Comparison of ENCODE assay signal across 2 cellular contexts in genomic region chr2:120470041-120470716, GRCh38.
A peak's percentile ranks its signal among the peaks of the same experiment; 100 is the strongest.
TF ChIP-seq lines count a peak whose summit lies in the region.

No MANE protein-coding gene starts in this region.

TF ChIP-seq in A549, 52 proteins besides CTCF, POLR2A, EP300 and RAD21 (continued from another document):
- TF ChIP-seq E2F6 (IDR thresholded peaks at IDR 0.05; ENCODE audit: borderline replicate concordance, low read depth) (no peak), HOXB5 (CRISPR knock-in tag; IDR thresholded peaks at IDR 0.05) (0 out of 2 replicates have a peak, but pooled peaks have one; percentile 28), GATA3 (IDR thresholded peaks at IDR 0.05; ENCODE audit: borderline replicate concordance) (peak; percentile 54; the same call in 1 of the 2 replicates), ZC3H11A (IDR thresholded peaks at IDR 0.05) (no peak)

TF ChIP-seq in HepG2, 621 proteins besides CTCF, POLR2A, EP300 and RAD21 (continued from another document and continues in another):
- TF ChIP-seq TRIM22 (IDR thresholded peaks at IDR 0.05) (no peak), TEAD3 (CRISPR knock-in tag; optimal IDR thresholded peaks at IDR 0.05; ENCODE audit: borderline replicate concordance) (peak; percentile 93), GZF1 (CRISPR knock-in tag; IDR thresholded peaks at IDR 0.05) (no peak), ZBTB20 (CRISPR knock-in tag; IDR thresholded peaks at IDR 0.05; ENCODE audit: borderline replicate concordance, low read depth) (peak; percentile 52; the same call in 1 of the 2 replicates), HMGXB3 (CRISPR knock-in tag; IDR thresholded peaks at IDR 0.05; ENCODE audit: borderline replicate concordance) (no peak), SP4 (CRISPR knock-in tag; IDR thresholded peaks at IDR 0.05) (no peak), ZNF589 (CRISPR knock-in tag; conservative IDR thresholded peaks at IDR 0.05) (0 out of 2 replicates have a peak, but pooled peaks have one; percentile 43), ZNF513 (CRISPR knock-in tag; conservative IDR thresholded peaks at IDR 0.05) (no peak), PRDM15 (CRISPR knock-in tag; IDR thresholded peaks at IDR 0.05) (peak; percentile 55; the same call in 1 of the 2 replicates), CEBPB (IDR thresholded peaks at IDR 0.05; ENCODE audit: borderline replicate concordance, low read depth, low read length) (peak; percentile 99), ZNF430 (CRISPR knock-in tag; IDR thresholded peaks at IDR 0.05) (0 out of 2 replicates have a peak, but pooled peaks have one; percentile 56), ARID4A (CRISPR knock-in tag; IDR thresholded peaks at IDR 0.05; ENCODE audit: borderline replicate concordance) (peak; percentile 16; the same call in 1 of the 2 replicates), ZNF567 (CRISPR knock-in tag; IDR thresholded peaks at IDR 0.05; ENCODE audit: borderline replicate concordance) (0 out of 2 replicates have a peak, but pooled peaks have one; percentile 24), ZHX2 (IDR thresholded peaks at IDR 0.05; ENCODE audit: low read depth) (0 out of 2 replicates have a peak, but pooled peaks have one; percentile 36), ZHX2 (CRISPR knock-in tag; IDR thresholded peaks at IDR 0.05; ENCODE audit: borderline replicate concordance) (no peak), BATF2 (CRISPR knock-in tag; IDR thresholded peaks at IDR 0.05) (no peak), ZSCAN30 (CRISPR knock-in tag; IDR thresholded peaks at IDR 0.05) (no peak), ZNF503 (CRISPR knock-in tag; IDR thresholded peaks at IDR 0.05) (peak; percentile 36; the same call in 1 of the 2 replicates), ATF7-NPFF (CRISPR knock-in tag; IDR thresholded peaks at IDR 0.05; ENCODE audit: low read depth) (no peak), ZNF256 (CRISPR knock-in tag; conservative IDR thresholded peaks at IDR 0.05) (no peak), HOXA3 (CRISPR knock-in tag; IDR thresholded peaks at IDR 0.05) (peak; percentile 80), ZNF24 (IDR thresholded peaks at IDR 0.05) (peak; percentile 94), ZNF543 (CRISPR knock-in tag; IDR thresholded peaks at IDR 0.05) (peak; percentile 95), NAIF1 (CRISPR knock-in tag; IDR thresholded peaks at IDR 0.05; ENCODE audit: borderline replicate concordance) (peak; percentile 69; the same call in 1 of the 2 replicates), SUZ12 (IDR thresholded peaks at IDR 0.05; ENCODE audit: low read depth, low read length) (no peak), NFE2 (CRISPR knock-in tag; IDR thresholded peaks at IDR 0.05) (no peak), SRSF9 (IDR thresholded peaks at IDR 0.05; ENCODE audit: borderline replicate concordance, insufficient read depth, low read depth, low read length, poor library complexity, severe bottlenecking) (no peak)
